22 cellular contexts compared by ENCODE assay signal in genomic region chr11:6801075-6801474, GRCh38. TPM values are rescaled to one million over a fixed set of nuclear protein-coding genes. Genes with fewer than 3 reads are reported as not detected.
"Had no signal": no experiment of that assay in that cellular context is flagged by ENCODE, and none has a peak within 500 bp of the region (broad histone marks: within the 10 kb centered on the region; RNA-seq: fewer than 3 reads in every experiment).

No MANE protein-coding gene starts in this region.

RNA-seq across cellular contexts. Expression of gene OR6A2, which starts 1.6 kb away (rescaled TPM):
- total RNA-seq: activated CD4-positive, alpha-beta memory T cell treated with anti-CD3 and anti-CD28 coated beads for 36 hours; activated T-cell treated with anti-CD3 and anti-CD28 coated beads, Interleukin-2, amount 50 U/mL, for 4 hours; cardiac septum; T-helper 17 cell had no signal
- polyA plus RNA-seq: adrenal gland, aorta had no signal

RNA-seq across cellular contexts. Expression of gene OR2AG1, which starts 18.3 kb away (rescaled TPM):
- total RNA-seq: activated B cell treated with CpG ODN at 0.5 μM for 24 hours; activated CD4-positive, alpha-beta memory T cell treated with anti-CD3 and anti-CD28 coated beads for 36 hours; activated CD4-positive, alpha-beta T cell treated with anti-CD3 and anti-CD28 coated beads, Interleukin-2, amount 10 ng/mL, durations not matched to agents 24 days and 14 days; activated CD8-positive, alpha-beta memory T cell treated with anti-CD3 and anti-CD28 coated beads for 36 hours; activated CD8-positive, alpha-beta T cell treated with anti-CD3 and anti-CD28 coated beads for 36 hours; activated naive CD4-positive, alpha-beta T cell treated with anti-CD3 and anti-CD28 coated beads for 36 hours; activated naive CD4-positive, alpha-beta T cell treated with anti-CD3 and anti-CD28 coated beads, Interleukin-2, amount 50 U/mL, for 72 hours; activated naive CD8-positive, alpha-beta T cell treated with anti-CD3 and anti-CD28 coated beads for 36 hours; activated T-cell treated with anti-CD3 and anti-CD28 coated beads, Interleukin-2, amount 50 U/mL, for 4 hours; activated T-cell treated with anti-CD3 and anti-CD28 coated beads, Interleukin-2, amount 50 U/mL, for 72 hours; activated T-helper 1 cell treated with anti-CD3 and anti-CD28 coated beads, Interleukin-12 subunit alpha, Interleukin-12 subunit beta, Interleukin-2, Interleukin-4 antibody, amounts not matched to agents 30 ng/mL and 10 ng/mL and 1 ng/mL, durations not matched to agents 14 hours and 24 hours and 36 hours; activated T-helper 17 cell treated with anti-CD3 and anti-CD28 coated beads, Interleukin-2, amount 50 U/mL, for 72 hours; adrenal gland; aorta; astrocyte; body of pancreas; breast epithelium; cardiac septum; cerebellum; T-helper 1 cell treated with Interleukin-12 subunit alpha and Interleukin-12 subunit beta and Interleukin-4 antibody, amounts not matched to agents 30 ng/mL and 1 ng/mL, for 36 hours; T-helper 17 cell; T-helper 2 cell treated with Interferon-gamma antibody and Interleukin-4, amounts not matched to agents 100 ng/mL and 5 ng/mL, for 36 hours had no signal
- polyA plus RNA-seq: adrenal gland, aorta had no signal

RNA-seq across cellular contexts. Expression of gene OR2AG2, which starts 29.3 kb away (rescaled TPM):
- total RNA-seq: activated B cell treated with CpG ODN at 0.5 μM for 24 hours; activated CD4-positive, alpha-beta memory T cell treated with anti-CD3 and anti-CD28 coated beads for 36 hours; activated naive CD4-positive, alpha-beta T cell treated with anti-CD3 and anti-CD28 coated beads, Interleukin-2, amount 50 U/mL, for 72 hours; cardiac septum; T-helper 1 cell treated with Interleukin-12 subunit alpha and Interleukin-12 subunit beta and Interleukin-4 antibody, amounts not matched to agents 30 ng/mL and 1 ng/mL, for 36 hours; T-helper 17 cell had no signal
- polyA plus RNA-seq: aorta had no signal

RNA-seq across cellular contexts. Expression of gene OR10A5, which starts 44.4 kb away (rescaled TPM):
- total RNA-seq: activated B cell treated with CpG ODN at 0.5 μM for 24 hours; activated CD4-positive, alpha-beta memory T cell treated with anti-CD3 and anti-CD28 coated beads for 36 hours; activated CD4-positive, alpha-beta T cell treated with anti-CD3 and anti-CD28 coated beads, Interleukin-2, amount 10 ng/mL, durations not matched to agents 24 days and 14 days; activated CD8-positive, alpha-beta memory T cell treated with anti-CD3 and anti-CD28 coated beads for 36 hours; activated CD8-positive, alpha-beta T cell treated with anti-CD3 and anti-CD28 coated beads for 36 hours; activated naive CD4-positive, alpha-beta T cell treated with anti-CD3 and anti-CD28 coated beads for 36 hours; activated naive CD4-positive, alpha-beta T cell treated with anti-CD3 and anti-CD28 coated beads, Interleukin-2, amount 50 U/mL, for 72 hours; activated naive CD8-positive, alpha-beta T cell treated with anti-CD3 and anti-CD28 coated beads for 36 hours; activated T-cell treated with anti-CD3 and anti-CD28 coated beads, Interleukin-2, amount 50 U/mL, for 4 hours; activated T-cell treated with anti-CD3 and anti-CD28 coated beads, Interleukin-2, amount 50 U/mL, for 72 hours; activated T-helper 1 cell treated with anti-CD3 and anti-CD28 coated beads, Interleukin-12 subunit alpha, Interleukin-12 subunit beta, Interleukin-2, Interleukin-4 antibody, amounts not matched to agents 30 ng/mL and 10 ng/mL and 1 ng/mL, durations not matched to agents 14 hours and 24 hours and 36 hours; activated T-helper 17 cell treated with anti-CD3 and anti-CD28 coated beads, Interleukin-2, amount 50 U/mL, for 72 hours; adrenal gland; aorta; astrocyte; body of pancreas; breast epithelium; cardiac septum; cerebellum; T-helper 1 cell treated with Interleukin-12 subunit alpha and Interleukin-12 subunit beta and Interleukin-4 antibody, amounts not matched to agents 30 ng/mL and 1 ng/mL, for 36 hours; T-helper 17 cell; T-helper 2 cell treated with Interferon-gamma antibody and Interleukin-4, amounts not matched to agents 100 ng/mL and 5 ng/mL, for 36 hours had no signal
- polyA plus RNA-seq: adrenal gland, aorta had no signal
